In genomic region chr7:84182301-84182700, GRCh38 we compare ENCODE assay signal across 1 cellular context.
TF ChIP-seq lines count a peak whose summit lies in the region.

No MANE protein-coding gene starts in this region.

TF ChIP-seq in endothelial cell of umbilical vein, 7 proteins besides CTCF, POLR2A, EP300 and RAD21 (continued from another document):
- TF ChIP-seq MAX (IDR thresholded peaks at IDR 0.05; ENCODE audit: insufficient read depth, insufficient read length) = no peak
